19 cellular contexts compared by ENCODE assay signal in genomic region chr10:99937630-99938029, GRCh38.
A peak's percentile ranks its signal among the peaks of the same experiment; 100 is the strongest.
DNase-seq lines count a peak whose midpoint lies in the region; ATAC-seq, FAIRE-seq and TF ChIP-seq lines count a peak whose summit lies in the region.
"Had no signal": no experiment of that assay in that cellular context is flagged by ENCODE, and none has a peak within 500 bp of the region (broad histone marks: within the 10 kb centered on the region; RNA-seq: fewer than 3 reads in every experiment).

No MANE protein-coding gene starts in this region.

- H3K79me1 ChIP-seq in mesenchymal stem cell (replicated peaks; ENCODE audit: low read length, poor library complexity, severe bottlenecking): peaks cover 24% of the 10 kb centered on the region

- H3K27ac Mint-ChIP-seq in T-helper 17 cell: no peak overlapping the region
- H3K27ac Mint-ChIP-seq: activated T-helper 1 cell treated with anti-CD3 and anti-CD28 coated beads, Interleukin-12 subunit alpha, Interleukin-12 subunit beta, Interleukin-2, Interleukin-4 antibody, amounts not matched to agents 30 ng/mL and 10 ng/mL and 1 ng/mL, durations not matched to agents 14 hours and 24 hours and 36 hours; neural progenitor cell had no signal

- H2BK12ac ChIP-seq in mesenchymal stem cell (ENCODE audit: low read length in 2 of 2): peak overlapping the region; percentile 66 to 87

- peaks cover 10 to 33% of the 10 kb centered on the region in 2 experiments for H3K36me3 ChIP-seq in mesenchymal stem cell (ENCODE audit: control insufficient read depth in 1 of 2, insufficient read depth in 2 of 2, low read depth in 1 of 2, low read length in 2 of 2)
- H3K36me3 ChIP-seq: neural progenitor cell, right atrium auricular region, tibial artery had no signal

- H3K36me3 Mint-ChIP-seq in T-helper 17 cell (ENCODE audit: low read depth): peaks cover 5% of the 10 kb centered on the region

- no peak overlapping the region for H2BK120ac ChIP-seq in mesenchymal stem cell (ENCODE audit: low read depth, low read length)

- no peak overlapping the region for H3K27ac ChIP-seq in mesenchymal stem cell (ENCODE audit: low read length, poor library complexity, severe bottlenecking)
- H3K27ac ChIP-seq: neural progenitor cell, right atrium auricular region, tibial artery had no signal

- no peak overlapping the region for H2BK15ac ChIP-seq in mesenchymal stem cell (ENCODE audit: low read depth, poor library complexity, severe bottlenecking)

- H2AK5ac ChIP-seq in mesenchymal stem cell (ENCODE audit: low read length, severe bottlenecking): no peak overlapping the region

- H3K27me3 ChIP-seq in mesenchymal stem cell (ENCODE audit: control insufficient read depth in 1 of 2, insufficient read depth in 1 of 2, low read length in 2 of 2): no peaks in the 10 kb centered on the region
- H3K27me3 ChIP-seq: neural progenitor cell, right atrium auricular region, tibial artery had no signal

- TF ChIP-seq CTCF in GM10248 (IDR thresholded peaks at IDR 0.05; ENCODE audit: control extremely low read depth, extremely low read depth, low read depth, missing control alignments): no peak

- CTCF ChIA-PET in GM10248 (lab: Yijun Ruan, JAX): no interaction called here
- CTCF ChIA-PET in HEK293T (lab: Yijun Ruan, JAX): interaction anchor here (0.6 kb wide), 1 partner anchor 44 kb away, joined by 3 read pairs; no protein-coding TSS in a partner anchor

- no peak overlapping the region for H3K4ac ChIP-seq in mesenchymal stem cell (ENCODE audit: low read depth in 1 of 2, low read length in 2 of 2)

- WGBS in mesenchymal stem cell: 91% methylated on average over 3 of the region's 3 CpGs

- H3K27me3 Mint-ChIP-seq in T-helper 17 cell: no peaks in the 10 kb centered on the region

- DNase-seq in GM10248 (ENCODE audit: extremely low spot score) (peak; percentile 50), GM19239 (ENCODE audit: insufficient read length, low spot score) (peak; percentile 7), mesenchymal stem cell (no peak), T-helper 17 cell (no peak), HEK293T (ENCODE audit: extremely low spot score) (no peak), DMS153 treated with DMSO at 0.1 percent for 48 hours (lab: John Stamatoyannopoulos, UW; ENCODE audit: unreplicated experiment) (no peak)
- DNase-seq: activated CD4-positive, alpha-beta T cell treated with anti-CD3 and anti-CD28 coated beads for 4 hours; Caco-2; MM.1S; NCI-H2171; stimulated activated CD4-positive, alpha-beta T cell treated with anti-CD3 and anti-CD28 coated beads, Interleukin-1b, Interleukin-23, amount 100 ng/mL, for 48 hours; tibial artery had no signal

- H3K23ac ChIP-seq in mesenchymal stem cell (ENCODE audit: low read length in 2 of 2): peak overlapping the region in 1 of 2 experiments; percentile 94

- H3K4me2 ChIP-seq in mesenchymal stem cell (ENCODE audit: low read length, poor library complexity, severe bottlenecking): no peak overlapping the region
- H3K4me2 ChIP-seq: neural progenitor cell had no signal

- FAIRE-seq in GM19239 (lab: Jason Lieb, UNC): no peak

- H3K18ac ChIP-seq in mesenchymal stem cell (ENCODE audit: low read depth in 1 of 2, low read length in 2 of 2): peak overlapping the region; percentile 37 to 79

- H3K14ac ChIP-seq in mesenchymal stem cell (ENCODE audit: low read length in 2 of 2): no peak overlapping the region

- no peak overlapping the region for H2BK5ac ChIP-seq in mesenchymal stem cell (ENCODE audit: low read depth, low read length, poor library complexity, severe bottlenecking)

- no peak overlapping the region for H3K4me3 Mint-ChIP-seq in T-helper 17 cell
- H3K4me3 Mint-ChIP-seq: activated T-helper 1 cell treated with anti-CD3 and anti-CD28 coated beads, Interleukin-12 subunit alpha, Interleukin-12 subunit beta, Interleukin-2, Interleukin-4 antibody, amounts not matched to agents 30 ng/mL and 10 ng/mL and 1 ng/mL, durations not matched to agents 14 hours and 24 hours and 36 hours; immature natural killer cell; neural progenitor cell had no signal

- peaks cover 7% of the 10 kb centered on the region for H3K4me1 ChIP-seq in mesenchymal stem cell (ENCODE audit: control insufficient read depth, insufficient read depth, low read depth, low read length)
- H3K4me1 ChIP-seq: neural progenitor cell, tibial artery had no signal

- H2AFZ ChIP-seq in mesenchymal stem cell (ENCODE audit: low read depth, low read length): no peak overlapping the region
- H2AFZ ChIP-seq: neural progenitor cell had no signal

- POLR2A ChIA-PET in GM10248 (lab: Yijun Ruan, JAX): no interaction called here
- POLR2A ChIA-PET in HEK293T (lab: Yijun Ruan, JAX): no interaction called here

- peak overlapping the region; percentile 95 for H4K91ac ChIP-seq in mesenchymal stem cell (ENCODE audit: low read length)

- H4K8ac ChIP-seq in mesenchymal stem cell (ENCODE audit: low read length): peak overlapping the region; percentile 82

- no peak overlapping the region for H3K9ac ChIP-seq in mesenchymal stem cell (ENCODE audit: low read length)
- H3K9ac ChIP-seq: neural progenitor cell had no signal

- no peak overlapping the region for H3K4me3 ChIP-seq in mesenchymal stem cell (ENCODE audit: insufficient read depth in 1 of 2, low read depth in 1 of 2, low read length in 2 of 2)
- H3K4me3 ChIP-seq: neural progenitor cell, right atrium auricular region, tibial artery had no signal

- H3K9me3 ChIP-seq in mesenchymal stem cell (ENCODE audit: control insufficient read depth, low read length) (no peaks in the 10 kb centered on the region), T-helper 17 cell (ENCODE audit: control insufficient read depth, low read length, poor library complexity, severe bottlenecking) (no peaks in the 10 kb centered on the region)
- H3K9me3 ChIP-seq: Caco-2, right atrium auricular region, tibial artery had no signal

- peak; percentile 50 for ATAC-seq in HG03460 (IDR thresholded peaks at IDR 0.05; ENCODE audit: unreplicated experiment)
- ATAC-seq in T-helper 17 cell: no peak
- no peak for ATAC-seq in GM18519 (IDR thresholded peaks at IDR 0.05; ENCODE audit: low FRiP score, unreplicated experiment)
- ATAC-seq: Right ventricle myocardium inferior had no signal

- no peaks in the 10 kb centered on the region for H3K4me1 Mint-ChIP-seq in T-helper 17 cell

TF ChIP-seq in HEK293T, 16 proteins besides CTCF, POLR2A, EP300 and RAD21:
- TF ChIP-seq TARDBP (IDR thresholded peaks at IDR 0.05) (no peak), SP1 (IDR thresholded peaks at IDR 0.05) (no peak), PKNOX1 (IDR thresholded peaks at IDR 0.05) (no peak), SUZ12 (IDR thresholded peaks at IDR 0.05) (no peak), ARNT (IDR thresholded peaks at IDR 0.05) (no peak), BHLHE40 (IDR thresholded peaks at IDR 0.05; ENCODE audit: borderline replicate concordance) (no peak), CTBP1 (IDR thresholded peaks at IDR 0.05; ENCODE audit: borderline replicate concordance) (no peak), LEF1 (IDR thresholded peaks at IDR 0.05; ENCODE audit: borderline replicate concordance) (no peak), HDGF (IDR thresholded peaks at IDR 0.05; ENCODE audit: borderline replicate concordance) (no peak), ELF4 (IDR thresholded peaks at IDR 0.05) (no peak), FOXK2 (IDR thresholded peaks at IDR 0.05) (no peak), ZNF384 (IDR thresholded peaks at IDR 0.05) (no peak)

Comparison
In these comparisons a context has a peak if more than half of its experiments do, and no peak if none do; other contexts are left out.
1. DNase-seq: peak in GM10248 (single experiment) and GM19239 (single experiment); none in mesenchymal stem cell (single experiment), T-helper 17 cell (0 of 3), HEK293T (single experiment) and DMS153 treated with DMSO at 0.1 percent for 48 hours (single experiment).